27 cellular contexts compared by ENCODE assay signal in the genomic region with DNA sequence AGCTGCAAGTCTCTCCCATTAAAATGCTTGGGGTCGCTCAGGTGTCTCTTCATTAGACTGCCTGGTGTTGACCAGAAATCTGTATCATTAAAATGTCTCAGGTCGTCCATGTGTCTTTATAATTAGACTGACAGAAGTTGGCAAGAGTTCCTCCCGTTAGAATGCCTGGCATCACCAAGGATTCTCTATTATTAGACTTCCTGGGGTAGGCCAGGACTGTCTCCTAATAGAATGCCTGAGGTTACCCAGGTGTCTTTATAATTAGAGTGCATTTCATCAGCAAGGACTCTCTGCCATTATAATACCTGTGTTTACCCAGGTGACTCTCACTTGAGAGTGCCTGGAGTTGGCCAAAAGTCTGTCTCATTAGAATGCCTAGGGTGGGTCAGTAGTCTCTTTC.
"Had no signal": no experiment of that assay in that cellular context is flagged by ENCODE, and none has a peak within 500 bp of the region (broad histone marks: within the 10 kb centered on the region; RNA-seq: fewer than 3 reads in every experiment).

No MANE protein-coding gene starts in this region.

- DNase-seq: head of caudate nucleus; lower lobe of right lung; mammary epithelial cell; mesenchymal stem cell; naive B cell; natural killer cell; nephron progenitor cell; occipital lobe; psoas muscle; stimulated activated CD4-positive, alpha-beta T cell treated with anti-CD3 and anti-CD28 coated beads, Interleukin-12 subunit alpha, Interleukin-12 subunit beta, amount 100 ng/mL, for 4 hours; stimulated activated CD4-positive, alpha-beta T cell treated with anti-CD3 and anti-CD28 coated beads, Interleukin-15, amount 100 ng/mL, for 24 hours; stimulated activated CD4-positive, alpha-beta T cell treated with anti-CD3 and anti-CD28 coated beads, Interleukin-2, amount 100 ng/mL, for 24 hours; stimulated activated CD4-positive, alpha-beta T cell treated with anti-CD3 and anti-CD28 coated beads, Interleukin-4, amount 100 ng/mL, for 1 hour; stimulated activated naive B cell treated with anti-CD40 and anti-IgM and Interleukin-4, amounts not matched to agents 10 μg/mL and 1 μg/mL and 100 μg/mL, for 72 hours; stimulated activated naive CD8-positive, alpha-beta T cell treated with anti-CD3 and anti-CD28 coated beads, Interleukin-15, Interleukin-2, amounts not matched to agents 100 U/mL and 50 U/mL, for 24 hours; testis; thyroid gland; transverse colon; upper lobe of left lung had no signal

- H3K4me1 ChIP-seq: lower lobe of right lung, neural progenitor cell, parathyroid adenoma, stomach, testis, thyroid gland, transverse colon, upper lobe of left lung, vagina had no signal

- H3K27ac ChIP-seq: hepatocyte, lower lobe of right lung, neural progenitor cell, neutrophil, parathyroid adenoma, psoas muscle, skin epidermis, stomach, testis, thyroid gland, transverse colon, upper lobe of left lung, vagina had no signal

- H3K27ac Mint-ChIP-seq: mesothelial cell of epicardium; naive B cell; natural killer cell; nephron progenitor cell; neural progenitor cell; stimulated activated naive B cell treated with anti-CD40 and anti-IgM and Interleukin-4, amounts not matched to agents 10 μg/mL and 1 μg/mL and 100 μg/mL, for 72 hours had no signal

- H3K27me3 ChIP-seq: hepatocyte, neural progenitor cell, neutrophil, stomach, testis, thyroid gland, transverse colon, upper lobe of left lung, vagina had no signal

- H3K36me3 ChIP-seq: lower lobe of right lung, neural progenitor cell, neutrophil, stomach, thyroid gland, transverse colon, upper lobe of left lung, vagina had no signal

- H3K4me3 ChIP-seq: hepatocyte, lower lobe of right lung, neural progenitor cell, psoas muscle, skin epidermis, stomach, testis, thyroid gland, transverse colon, upper lobe of left lung, vagina had no signal

- ATAC-seq: lower lobe of right lung; natural killer cell; psoas muscle; stimulated activated naive B cell treated with anti-CD40 and anti-IgM and Interleukin-4, amounts not matched to agents 10 μg/mL and 1 μg/mL and 100 μg/mL, for 72 hours; stimulated activated naive CD8-positive, alpha-beta T cell treated with anti-CD3 and anti-CD28 coated beads, Interleukin-15, Interleukin-2, amounts not matched to agents 100 U/mL and 50 U/mL, for 24 hours had no signal

- H3K9ac ChIP-seq: neural progenitor cell, parathyroid adenoma had no signal

- H3K4me3 Mint-ChIP-seq: mesothelial cell of epicardium; naive B cell; natural killer cell; nephron progenitor cell; neural progenitor cell; stimulated activated naive B cell treated with anti-CD40 and anti-IgM and Interleukin-4, amounts not matched to agents 10 μg/mL and 1 μg/mL and 100 μg/mL, for 72 hours had no signal

- H3K9me3 ChIP-seq: lower lobe of right lung, neutrophil, psoas muscle, testis, thyroid gland, transverse colon, vagina had no signal

- H3K27me3 Mint-ChIP-seq: naive B cell; stimulated activated naive B cell treated with anti-CD40 and anti-IgM and Interleukin-4, amounts not matched to agents 10 μg/mL and 1 μg/mL and 100 μg/mL, for 72 hours had no signal

- H3K4me1 Mint-ChIP-seq: mesothelial cell of epicardium; naive B cell; natural killer cell; nephron progenitor cell; neural progenitor cell; stimulated activated naive B cell treated with anti-CD40 and anti-IgM and Interleukin-4, amounts not matched to agents 10 μg/mL and 1 μg/mL and 100 μg/mL, for 72 hours had no signal

- H3K36me3 Mint-ChIP-seq: naive B cell; stimulated activated naive B cell treated with anti-CD40 and anti-IgM and Interleukin-4, amounts not matched to agents 10 μg/mL and 1 μg/mL and 100 μg/mL, for 72 hours had no signal
